In genomic region chr3:183638092-183638644, GRCh38 we compare ENCODE assay signal across 10 cellular contexts. TPM values are rescaled to one million over a fixed set of nuclear protein-coding genes. Genes with fewer than 3 reads are reported as not detected.
A peak's percentile ranks its signal among the peaks of the same experiment; 100 is the strongest.
DNase-seq lines count a peak whose midpoint lies in the region; ATAC-seq and TF ChIP-seq lines count a peak whose summit lies in the region.
"Had no signal": no experiment of that assay in that cellular context is flagged by ENCODE, and none has a peak within 500 bp of the region (broad histone marks: within the 10 kb centered on the region; RNA-seq: fewer than 3 reads in every experiment).

No MANE protein-coding gene starts in this region.

- CTCF ChIA-PET in activated CD8-positive, alpha-beta memory T cell treated with anti-CD3 and anti-CD28 coated beads, Interleukin-2, amount 10 ng/mL, durations not matched to agents 7 days and 5 days (lab: Charles Lee): interaction anchor here (1.7 to 2.6 kb wide), 2 partner anchors 60 to 129 kb away, joined by 5 to 8 read pairs; partner anchors contain the start of gene YEATS2
- CTCF ChIA-PET in RWPE1 (lab: Yijun Ruan, JAX): interaction anchor here (0.6 kb wide), 1 partner anchor 427 kb away, joined by 3 read pairs; no protein-coding TSS in a partner anchor

- H3K4me3 ChIP-seq in esophagus muscularis mucosa (peak overlapping the region in 2 of 4 donors; percentile 95 to 99), spleen (peak overlapping the region in 1 of 8 donors; percentile 95)

- no peak for DNase-seq in activated CD8-positive, alpha-beta memory T cell treated with anti-CD3 and anti-CD28 coated beads, Interleukin-2, amount 10 ng/mL, durations not matched to agents 7 days and 5 days
- DNase-seq in activated CD8-positive, alpha-beta memory T cell treated with anti-CD3 and anti-CD28 coated beads for 24 hours: no peak
- DNase-seq in RWPE1 (ENCODE audit: low spot score) (no peak), esophagus muscularis mucosa (ENCODE audit: extremely low spot score) (no peak), spleen (no peak)
- DNase-seq: Kasumi-1, occipital lobe had no signal

- peak overlapping the region; percentile 41; the same call in 1 of the 2 replicates for H3K27ac ChIP-seq in RWPE1
- peak overlapping the region; percentile 93 to 99 (median 99) for H3K27ac ChIP-seq in esophagus muscularis mucosa (replicated peaks in 1 of 4)
- H3K27ac ChIP-seq in spleen: peak overlapping the region in 6 of 8 donors; percentile 2 to 100 (median 100)

- H3K4me1 ChIP-seq in esophagus muscularis mucosa (peaks cover 44 to 69% (median 56%) of the 10 kb centered on the region in 4 donors), spleen (peaks cover 15 to 58% (median 30%) of the 10 kb centered on the region in 6 donors)

- intact Hi-C loops in esophagus muscularis mucosa (cut with DNase I): no loop called here
- intact Hi-C loops in spleen (cut with DNase I; ENCODE audit: low total_unique reads): no loop called here

- H3K4me1 Mint-ChIP-seq in activated CD8-positive, alpha-beta memory T cell treated with anti-CD3 and anti-CD28 coated beads, Interleukin-2, amount 10 ng/mL, durations not matched to agents 7 days and 5 days: peaks cover 29% of the 10 kb centered on the region

- H3K36me3 ChIP-seq in esophagus muscularis mucosa: no peaks in the 10 kb centered on the region
- H3K36me3 ChIP-seq in spleen: peaks cover 0 to 5% (median under 1%) of the 10 kb centered on the region in 6 donors

- no peaks in the 10 kb centered on the region for H3K27me3 Mint-ChIP-seq in activated CD8-positive, alpha-beta memory T cell treated with anti-CD3 and anti-CD28 coated beads, Interleukin-2, amount 10 ng/mL, durations not matched to agents 7 days and 5 days

- H3K9me3 ChIP-seq in esophagus muscularis mucosa: no peaks in the 10 kb centered on the region
- no peaks in the 10 kb centered on the region for H3K9me3 ChIP-seq in spleen

- no peak overlapping the region for H3K27ac Mint-ChIP-seq in activated CD8-positive, alpha-beta memory T cell treated with anti-CD3 and anti-CD28 coated beads, Interleukin-2, amount 10 ng/mL, durations not matched to agents 7 days and 5 days

- no peak for TF ChIP-seq CTCF in RWPE1 (conservative IDR thresholded peaks at IDR 0.05; ENCODE audit: low read depth)
- TF ChIP-seq CTCF in esophagus muscularis mucosa (IDR thresholded peaks at IDR 0.05): no peak
- TF ChIP-seq CTCF in spleen (IDR thresholded peaks at IDR 0.05 in 8 of 11, conservative IDR thresholded peaks at IDR 0.05 in 3 of 11): no peak

- H3K4me3 Mint-ChIP-seq in activated CD8-positive, alpha-beta memory T cell treated with anti-CD3 and anti-CD28 coated beads, Interleukin-2, amount 10 ng/mL, durations not matched to agents 7 days and 5 days: peak overlapping the region; percentile 29

- no peak for TF ChIP-seq EP300 in esophagus muscularis mucosa (IDR thresholded peaks at IDR 0.05)

- 42% methylated on average over 5 of the region's 5 CpGs for WGBS in esophagus muscularis mucosa
- 51 to 58% (median 54%) methylated on average over 5 of the region's 5 CpGs for WGBS in spleen, 5 donors

- no peaks in the 10 kb centered on the region for H3K36me3 Mint-ChIP-seq in activated CD8-positive, alpha-beta memory T cell treated with anti-CD3 and anti-CD28 coated beads, Interleukin-2, amount 10 ng/mL, durations not matched to agents 7 days and 5 days

- H3K9me3 Mint-ChIP-seq in activated CD8-positive, alpha-beta memory T cell treated with anti-CD3 and anti-CD28 coated beads, Interleukin-2, amount 10 ng/mL, durations not matched to agents 7 days and 5 days (ENCODE audit: low read depth): no peaks in the 10 kb centered on the region

- TF ChIP-seq POLR2A in esophagus muscularis mucosa (IDR thresholded peaks at IDR 0.05; ENCODE audit: low read depth): no peak
- TF ChIP-seq POLR2A in spleen (IDR thresholded peaks at IDR 0.05): no peak

- ATAC-seq in activated CD8-positive, alpha-beta memory T cell treated with anti-CD3 and anti-CD28 coated beads, Interleukin-2, amount 10 ng/mL, durations not matched to agents 7 days and 5 days: no peak
- ATAC-seq in HG02852 (IDR thresholded peaks at IDR 0.05; ENCODE audit: unreplicated experiment): no peak
- no peak for ATAC-seq in HG02798 (IDR thresholded peaks at IDR 0.05; ENCODE audit: poor library complexity, unreplicated experiment)
- no peak for ATAC-seq in GM18498 (IDR thresholded peaks at IDR 0.05; ENCODE audit: unreplicated experiment)

- POLR2A ChIA-PET in RWPE1 (lab: Yijun Ruan, JAX; ENCODE audit: low non-redundant PET): no interaction called here

- no peaks in the 10 kb centered on the region for H3K27me3 ChIP-seq in esophagus muscularis mucosa
- H3K27me3 ChIP-seq in spleen (replicated peaks in 1 of 7): no peaks in the 10 kb centered on the region

RNA-seq across cellular contexts. Expression of gene KLHL24, which starts 2.7 kb away (rescaled TPM):
- 10 to 100 TPM; 14.4 to 16.9 TPM for total RNA-seq in activated CD8-positive, alpha-beta memory T cell treated with anti-CD3 and anti-CD28 coated beads, Interleukin-2, amount 10 ng/mL, durations not matched to agents 7 days and 5 days
- total RNA-seq in esophagus muscularis mucosa: 100 to 1,000 TPM in 3 of 4 donors, 10 to 100 TPM in 1; 87.5 to 166 (median 123) TPM
- 100 to 1,000 TPM in 3 of 7 donors, 10 to 100 TPM in 4; 48.8 to 148 (median 69.1) TPM for total RNA-seq in spleen
- 10 to 100 TPM in 2 of 3 donors, 1 to 10 TPM in 1; 5.0 to 13.5 (median 12.0) TPM for polyA plus RNA-seq in spleen

RNA-seq across cellular contexts. Expression of gene YEATS2, which starts 59.4 kb away (rescaled TPM):
- total RNA-seq in activated CD8-positive, alpha-beta memory T cell treated with anti-CD3 and anti-CD28 coated beads, Interleukin-2, amount 10 ng/mL, durations not matched to agents 7 days and 5 days: 10 to 100 TPM; 49.4 to 65.6 TPM
- total RNA-seq in esophagus muscularis mucosa (10 to 100 TPM; 18.2 to 34.3 (median 29.5) TPM), spleen (10 to 100 TPM; 20.7 to 33.5 (median 28.7) TPM)
- 1 to 10 TPM; 4.6 to 8.6 (median 5.2) TPM for polyA plus RNA-seq in spleen

Comparison
In these comparisons a context has a peak if more than half of its experiments do, and no peak if none do; other contexts are left out.
1. H3K27ac ChIP-seq: peak in every context shown above with its lines; median percentile 100 in spleen; 99 in esophagus muscularis mucosa; 41 in RWPE1.